8 cellular contexts compared by ENCODE assay signal in the genomic region with DNA sequence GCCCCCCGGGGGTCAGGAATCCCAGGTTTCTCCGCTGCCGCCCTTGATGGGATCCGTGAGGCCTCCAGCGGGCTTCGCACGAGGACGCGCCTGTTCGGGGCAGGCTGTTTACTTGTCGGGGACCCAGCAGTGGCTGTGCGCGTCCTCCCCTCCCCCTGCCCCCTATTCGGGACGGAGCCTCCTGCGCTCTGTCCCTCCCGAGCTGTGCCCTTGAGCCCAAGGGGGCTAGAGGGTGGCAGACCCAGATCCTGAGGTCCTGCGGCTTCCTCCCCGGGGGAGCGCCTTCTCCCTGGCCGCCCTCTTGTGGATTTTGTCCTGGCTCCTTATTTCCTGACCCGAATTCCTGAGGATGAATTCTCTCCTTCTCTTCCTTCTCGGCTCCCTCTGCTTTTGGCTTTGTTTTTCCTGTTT. TPM values are rescaled to one million over a fixed set of nuclear protein-coding genes. Genes with fewer than 3 reads are reported as not detected.
DNase-seq lines count a peak whose midpoint lies in the region; ATAC-seq and TF ChIP-seq lines count a peak whose summit lies in the region.

No MANE protein-coding gene starts in this region.

- H3K4me2 ChIP-seq in MM.1S (ENCODE audit: low read depth, low read length) = 0 out of 2 replicates have a peak overlapping the region, but pooled peaks have one; percentile 32
- peak overlapping the region; percentile 69 for H3K4me2 ChIP-seq in mesenchymal stem cell (ENCODE audit: low read length, poor library complexity, severe bottlenecking)

- peaks cover 16% of the 10 kb centered on the region for H3K36me3 ChIP-seq in CD8-positive, alpha-beta T cell (ENCODE audit: insufficient read depth, low read length)
- H3K36me3 ChIP-seq in MM.1S (replicated peaks; ENCODE audit: insufficient read depth, low read length) (no peaks in the 10 kb centered on the region), mesenchymal stem cell (ENCODE audit: control insufficient read depth in 1 of 2, insufficient read depth in 2 of 2, low read depth in 1 of 2, low read length in 2 of 2) (peaks cover 0 to 17% of the 10 kb centered on the region in 2 experiments), upper lobe of left lung (no peaks in the 10 kb centered on the region)

- H3K4me1 Mint-ChIP-seq in CD8-positive, alpha-beta T cell (ENCODE audit: low read depth) = peaks cover 72% of the 10 kb centered on the region
- H3K4me1 Mint-ChIP-seq in dendritic cell treated with granulocyte-macrophage colony-stimulating factor and Interleukin-4, amounts not matched to agents 40 ng/mL and 50 ng/mL, for 4 days (ENCODE audit: low read depth) = peaks cover 77% of the 10 kb centered on the region

- no peak overlapping the region for H3K9ac ChIP-seq in MM.1S (ENCODE audit: low read length)
- peak overlapping the region; percentile 81 for H3K9ac ChIP-seq in mesenchymal stem cell (ENCODE audit: low read length)

- peak overlapping the region; percentile 42 for H3K27ac ChIP-seq in CD8-positive, alpha-beta T cell (ENCODE audit: low read depth, low read length)
- H3K27ac ChIP-seq in MM.1S (ENCODE audit: low read length) = no peak overlapping the region
- peak overlapping the region; percentile 91 for H3K27ac ChIP-seq in mesenchymal stem cell (ENCODE audit: low read length, poor library complexity, severe bottlenecking)
- peak overlapping the region; percentile 21 to 81 (median 44) for H3K27ac ChIP-seq in upper lobe of left lung

- no peak overlapping the region for H3K23ac ChIP-seq in mesenchymal stem cell (ENCODE audit: low read length in 2 of 2)

- H3K36me3 Mint-ChIP-seq in CD8-positive, alpha-beta T cell = peaks cover 38% of the 10 kb centered on the region
- H3K36me3 Mint-ChIP-seq in dendritic cell treated with granulocyte-macrophage colony-stimulating factor and Interleukin-4, amounts not matched to agents 40 ng/mL and 50 ng/mL, for 4 days (ENCODE audit: low read depth) = peaks cover 63% of the 10 kb centered on the region

- H2AK5ac ChIP-seq in mesenchymal stem cell (ENCODE audit: low read length, severe bottlenecking) = peak overlapping the region; percentile 26

- no peak for TF ChIP-seq EP300 in upper lobe of left lung (IDR thresholded peaks at IDR 0.05)

- no peak overlapping the region for H2BK12ac ChIP-seq in mesenchymal stem cell (ENCODE audit: low read length in 2 of 2)

- H3K27me3 Mint-ChIP-seq in CD8-positive, alpha-beta T cell (ENCODE audit: low read depth) = no peaks in the 10 kb centered on the region
- no peaks in the 10 kb centered on the region for H3K27me3 Mint-ChIP-seq in dendritic cell treated with granulocyte-macrophage colony-stimulating factor and Interleukin-4, amounts not matched to agents 40 ng/mL and 50 ng/mL, for 4 days

- H3K79me1 ChIP-seq in mesenchymal stem cell (replicated peaks; ENCODE audit: low read length, poor library complexity, severe bottlenecking) = peaks cover 9% of the 10 kb centered on the region

- H2BK5ac ChIP-seq in mesenchymal stem cell (ENCODE audit: low read depth, low read length, poor library complexity, severe bottlenecking) = peak overlapping the region; percentile 68

- H4K20me1 ChIP-seq in MM.1S (ENCODE audit: insufficient read depth, low read length) = no peaks in the 10 kb centered on the region

- H3K4me1 ChIP-seq in CD8-positive, alpha-beta T cell (ENCODE audit: insufficient read depth, low read length) = peaks cover 76% of the 10 kb centered on the region
- H3K4me1 ChIP-seq in MM.1S (ENCODE audit: low read length) (peaks cover 3% of the 10 kb centered on the region; the same call in 1 of the 2 replicates), mesenchymal stem cell (ENCODE audit: control insufficient read depth, insufficient read depth, low read depth, low read length) (peaks cover 31% of the 10 kb centered on the region), upper lobe of left lung (peaks cover 22 to 38% (median 38%) of the 10 kb centered on the region in 4 donors)

- no peaks in the 10 kb centered on the region for H3K9me3 ChIP-seq in CD8-positive, alpha-beta T cell (ENCODE audit: low read length)
- no peaks in the 10 kb centered on the region for H3K9me3 ChIP-seq in MM.1S (replicated peaks; ENCODE audit: insufficient read depth, low read length)
- H3K9me3 ChIP-seq in mesenchymal stem cell (ENCODE audit: control insufficient read depth, low read length) = no peaks in the 10 kb centered on the region
- H3K9me3 ChIP-seq in upper lobe of left lung = no peaks in the 10 kb centered on the region

- WGBS in mesenchymal stem cell = under 1% methylated on average over 23 of the region's 23 CpGs
- 30 to 31% methylated on average over 9 to 23 of the region's 23 CpGs for WGBS in upper lobe of left lung, 2 donors

- no peak overlapping the region for H3K14ac ChIP-seq in mesenchymal stem cell (ENCODE audit: low read length in 2 of 2)

- H2AFZ ChIP-seq in MM.1S (ENCODE audit: low read length) (no peak overlapping the region), mesenchymal stem cell (ENCODE audit: low read depth, low read length) (peak overlapping the region; percentile 20)

- intact Hi-C loops in CD8-positive, alpha-beta T cell (cut with DNase I, micrococcal nuclease) = loop anchor here (1.0 to 5.0 kb wide), 7 partner anchors 17 to 102 kb away; a partner anchor contains a TSS
- intact Hi-C loops in dendritic cell treated with granulocyte-macrophage colony-stimulating factor and Interleukin-4, amounts not matched to agents 40 ng/mL and 50 ng/mL, for 4 days (cut with micrococcal nuclease) = loop anchor here (5.0 kb wide), 2 partner anchors 38 to 63 kb away; a partner anchor contains a TSS

- POLR2A ChIA-PET in CD8-positive, alpha-beta T cell (lab: Charles Lee) = interaction anchor here (1.3 to 11.4 kb wide), 5 partner anchors 13 to 60 kb away, joined by 3 to 116 read pairs (median 32); a partner anchor contains a TSS

- H3F3A ChIP-seq in MM.1S (ENCODE audit: insufficient read depth, low read length) = peaks cover 9% of the 10 kb centered on the region

- no peak overlapping the region for H4K91ac ChIP-seq in mesenchymal stem cell (ENCODE audit: low read length)

- peak overlapping the region; percentile 63 for H3K4me3 ChIP-seq in CD8-positive, alpha-beta T cell (ENCODE audit: low read depth, low read length)
- no peak overlapping the region for H3K4me3 ChIP-seq in MM.1S (ENCODE audit: low read length)
- peak overlapping the region; percentile 61 to 85 for H3K4me3 ChIP-seq in mesenchymal stem cell (ENCODE audit: insufficient read depth in 1 of 2, low read depth in 1 of 2, low read length in 2 of 2)
- H3K4me3 ChIP-seq in upper lobe of left lung = peak overlapping the region; percentile 43 to 92 (median 84)

- H3K27me3 ChIP-seq in CD8-positive, alpha-beta T cell (ENCODE audit: insufficient read depth, low read length) = no peaks in the 10 kb centered on the region
- peaks cover 73% of the 10 kb centered on the region for H3K27me3 ChIP-seq in MM.1S (replicated peaks; ENCODE audit: insufficient read depth, low read length)
- no peaks in the 10 kb centered on the region for H3K27me3 ChIP-seq in mesenchymal stem cell (ENCODE audit: control insufficient read depth in 1 of 2, insufficient read depth in 1 of 2, low read length in 2 of 2)
- H3K27me3 ChIP-seq in upper lobe of left lung = no peaks in the 10 kb centered on the region

- TF ChIP-seq CTCF in CD8-positive, alpha-beta T cell (IDR thresholded peaks at IDR 0.05) = no peak
- no peak for TF ChIP-seq CTCF in MM.1S (IDR thresholded peaks at IDR 0.05; ENCODE audit: low read length)
- no peak for TF ChIP-seq CTCF in upper lobe of left lung (IDR thresholded peaks at IDR 0.05)

- no peaks in the 10 kb centered on the region for H3K9me3 Mint-ChIP-seq in CD8-positive, alpha-beta T cell
- H3K9me3 Mint-ChIP-seq in dendritic cell treated with granulocyte-macrophage colony-stimulating factor and Interleukin-4, amounts not matched to agents 40 ng/mL and 50 ng/mL, for 4 days = no peaks in the 10 kb centered on the region

- H3K18ac ChIP-seq in mesenchymal stem cell (ENCODE audit: low read depth in 1 of 2, low read length in 2 of 2) = peak overlapping the region; percentile 11 to 88

- H3K4me3 Mint-ChIP-seq in CD8-positive, alpha-beta T cell = peak overlapping the region; percentile 89
- peak overlapping the region; percentile 89 for H3K4me3 Mint-ChIP-seq in dendritic cell treated with granulocyte-macrophage colony-stimulating factor and Interleukin-4, amounts not matched to agents 40 ng/mL and 50 ng/mL, for 4 days

- H4K8ac ChIP-seq in mesenchymal stem cell (ENCODE audit: low read length) = peak overlapping the region; percentile 87

- H3K79me2 ChIP-seq in MM.1S (ENCODE audit: low read length) = no peaks in the 10 kb centered on the region

- H3K4ac ChIP-seq in mesenchymal stem cell (ENCODE audit: low read depth in 1 of 2, low read length in 2 of 2) = no peak overlapping the region

- H2BK15ac ChIP-seq in mesenchymal stem cell (ENCODE audit: low read depth, poor library complexity, severe bottlenecking) = peak overlapping the region; percentile 80

- ATAC-seq in CD8-positive, alpha-beta T cell = no peak
- ATAC-seq in upper lobe of left lung (ENCODE audit: low FRiP score in 2 of 2) = peak; percentile 21 to 31

- CTCF ChIA-PET in CD8-positive, alpha-beta T cell (lab: Charles Lee) = interaction anchor here (0.8 to 2.8 kb wide), 11 partner anchors 8 to 185 kb away, joined by 3 to 17 read pairs (median 5); no protein-coding TSS in a partner anchor

- H2BK120ac ChIP-seq in mesenchymal stem cell (ENCODE audit: low read depth, low read length) = no peak overlapping the region

- no peak for TF ChIP-seq POLR2A in upper lobe of left lung (IDR thresholded peaks at IDR 0.05)

- peak overlapping the region; percentile 93 for H3K27ac Mint-ChIP-seq in CD8-positive, alpha-beta T cell
- peak overlapping the region; percentile 80 for H3K27ac Mint-ChIP-seq in dendritic cell treated with granulocyte-macrophage colony-stimulating factor and Interleukin-4, amounts not matched to agents 40 ng/mL and 50 ng/mL, for 4 days

- peak in 3 of 7 experiments; percentile 29 to 62 (median 40) for DNase-seq in CD8-positive, alpha-beta T cell
- DNase-seq in MM.1S (no peak), mesenchymal stem cell (peak; percentile 48), upper lobe of left lung (peak in 1 of 2 donors; percentile 82), HuH-7 (ENCODE audit: low spot score) (no peak), putamen (ENCODE audit: low spot score) (no peak), HuH-7.5 (ENCODE audit: low spot score) (no peak)

- H3K9me2 ChIP-seq in MM.1S (replicated peaks; ENCODE audit: insufficient read depth, low read length) = no peaks in the 10 kb centered on the region

RNA-seq across cellular contexts. Expression of a gene that starts 38.4 kb away (rescaled TPM):
- total RNA-seq in CD8-positive, alpha-beta T cell = 100 to 1,000 TPM; 200 to 214 TPM
- polyA plus RNA-seq in mesenchymal stem cell (2013, experiment 1 of 2) = 3.0 TPM
- polyA plus RNA-seq in mesenchymal stem cell (2013, experiment 2 of 2) = 2.7 TPM
- 10 to 100 TPM; 19.0 to 56.6 (median 24.2) TPM for total RNA-seq in upper lobe of left lung
